In the genomic region with DNA sequence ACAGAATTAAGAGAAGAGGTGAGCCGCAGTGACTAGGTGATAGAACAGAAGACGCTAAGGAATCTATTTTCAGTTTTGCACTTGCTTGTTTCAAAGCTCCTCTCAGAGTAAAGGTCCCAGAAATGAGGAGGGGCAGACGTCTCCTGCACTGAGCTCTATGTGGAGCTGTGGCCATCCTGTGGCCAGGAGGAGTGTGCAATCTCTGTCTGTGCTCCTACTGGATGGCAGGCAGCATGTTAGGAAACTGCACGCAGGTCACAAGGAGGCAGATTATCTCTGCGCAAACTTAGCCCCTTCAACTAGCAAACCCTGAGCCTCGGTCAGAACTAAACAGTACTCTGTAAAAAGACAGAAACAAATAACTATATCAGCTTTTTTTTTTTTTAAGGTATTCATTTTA, we compare ENCODE assay signal across 16 cellular contexts. TPM values are rescaled to one million over a fixed set of nuclear protein-coding genes. Genes with fewer than 3 reads are reported as not detected.
DNase-seq lines count a peak whose midpoint lies in the region; ATAC-seq and TF ChIP-seq lines count a peak whose summit lies in the region.
"Had no signal": no experiment of that assay in that cellular context is flagged by ENCODE, and none has a peak within 500 bp of the region (broad histone marks: within the 10 kb centered on the region; RNA-seq: fewer than 3 reads in every experiment).

No MANE protein-coding gene starts in this region.

- H3K27me3 Mint-ChIP-seq in GM23338 (ENCODE audit: insufficient read depth, low read depth, poor library complexity): no peaks in the 10 kb centered on the region
- no peaks in the 10 kb centered on the region for H3K27me3 Mint-ChIP-seq in endodermal cell (ENCODE audit: insufficient read depth)
- no peaks in the 10 kb centered on the region for H3K27me3 Mint-ChIP-seq in stimulated activated naive B cell treated with anti-CD40 and anti-IgM and Interleukin-4, amounts not matched to agents 10 μg/mL and 1 μg/mL and 100 μg/mL, for 72 hours

- intact Hi-C loops in Panc1 (cut with micrococcal nuclease; ENCODE audit: unreplicated experiment): no loop called here

- H3K9me2 ChIP-seq in GM23338 (ENCODE audit: insufficient read depth): no peaks in the 10 kb centered on the region

- H3K4me1 ChIP-seq in GM23338 (ENCODE audit: insufficient read depth): no peaks in the 10 kb centered on the region
- H3K4me1 ChIP-seq in Panc1 (ENCODE audit: control insufficient read depth, insufficient read depth, low read length): no peaks in the 10 kb centered on the region
- H3K4me1 ChIP-seq in endodermal cell (ENCODE audit: control insufficient read depth, insufficient read depth, low read length): peaks cover 16% of the 10 kb centered on the region
- H3K4me1 ChIP-seq: BLaER1 treated with 17β-estradiol and CSF1 and Interleukin-3, amounts not matched to agents 10 nM and 100 nM; Peyer's patch had no signal

- H3K36me3 Mint-ChIP-seq in GM23338 (ENCODE audit: low read depth) (no peaks in the 10 kb centered on the region), endodermal cell (ENCODE audit: low read depth) (peaks cover 27% of the 10 kb centered on the region)
- H3K36me3 Mint-ChIP-seq in stimulated activated naive B cell treated with anti-CD40 and anti-IgM and Interleukin-4, amounts not matched to agents 10 μg/mL and 1 μg/mL and 100 μg/mL, for 72 hours: peaks cover 19 to 36% of the 10 kb centered on the region in 2 donors

- no peaks in the 10 kb centered on the region for H3K79me2 ChIP-seq in GM23338 (replicated peaks; ENCODE audit: insufficient read depth)

- H3K27me3 ChIP-seq in GM23338 (ENCODE audit: insufficient read depth): no peaks in the 10 kb centered on the region
- H3K27me3 ChIP-seq in Panc1 (ENCODE audit: control insufficient read depth, insufficient read depth, low read length): no peaks in the 10 kb centered on the region
- no peaks in the 10 kb centered on the region for H3K27me3 ChIP-seq in endodermal cell (ENCODE audit: control insufficient read depth, insufficient read depth, low read length, poor library complexity, severe bottlenecking)
- H3K27me3 ChIP-seq: BLaER1 treated with 17β-estradiol and CSF1 and Interleukin-3, amounts not matched to agents 10 nM and 100 nM; Peyer's patch had no signal

- TF ChIP-seq CTCF in GM23338 (conservative IDR thresholded peaks at IDR 0.05; ENCODE audit: low read depth in 2 of 2): peak in 1 of 2 experiments; percentile 48; a peak in 2 of 4 replicates
- TF ChIP-seq CTCF in Panc1 (IDR thresholded peaks at IDR 0.05): no peak
- peak; percentile 41 for TF ChIP-seq CTCF in endodermal cell (conservative IDR thresholded peaks at IDR 0.05)
- peak; percentile 25 for TF ChIP-seq CTCF in retinal pigment epithelial cell (conservative IDR thresholded peaks at IDR 0.05; ENCODE audit: low read depth, low read length)

- no peak overlapping the region for H3K4me3 ChIP-seq in GM23338
- H3K4me3 ChIP-seq in Panc1 (ENCODE audit: low read depth in 2 of 2, low read length in 2 of 2): no peak overlapping the region
- peak overlapping the region; percentile 61 for H3K4me3 ChIP-seq in endodermal cell (ENCODE audit: low read length)
- no peak overlapping the region for H3K4me3 ChIP-seq in retinal pigment epithelial cell (ENCODE audit: low read length)
- H3K4me3 ChIP-seq: BLaER1 treated with 17β-estradiol and CSF1 and Interleukin-3, amounts not matched to agents 10 nM and 100 nM; HAP-1; Peyer's patch had no signal

- H3K27ac ChIP-seq in GM23338 (ENCODE audit: low read depth) (no peak overlapping the region), Panc1 (ENCODE audit: low read length) (no peak overlapping the region), endodermal cell (ENCODE audit: low read depth, low read length) (peak overlapping the region; percentile 36)
- H3K27ac ChIP-seq: BLaER1 treated with 17β-estradiol and CSF1 and Interleukin-3, amounts not matched to agents 10 nM and 100 nM; Peyer's patch had no signal

- no TSS peak for BruUV-seq in Panc1 (replicated peaks; lab: Mats Ljungman, UMichigan)

- peak; percentile 68 for ATAC-seq in GM23338
- ATAC-seq in Panc1: peak; percentile 63; the same call in 1 of the 2 replicates
- ATAC-seq in stimulated activated naive B cell treated with anti-CD40 and anti-IgM and Interleukin-4, amounts not matched to agents 10 μg/mL and 1 μg/mL and 100 μg/mL, for 72 hours (replicated peaks): no peak

- H3K9me3 ChIP-seq in Panc1 (ENCODE audit: control insufficient read depth, insufficient read depth, low read depth, low read length): no peaks in the 10 kb centered on the region
- H3K9me3 ChIP-seq in endodermal cell (ENCODE audit: control insufficient read depth, low read length): no peaks in the 10 kb centered on the region
- H3K9me3 ChIP-seq: BLaER1 treated with 17β-estradiol and CSF1 and Interleukin-3, amounts not matched to agents 10 nM and 100 nM; HAP-1; Peyer's patch had no signal

- no peaks in the 10 kb centered on the region for H4K20me1 ChIP-seq in GM23338 (replicated peaks; ENCODE audit: insufficient read depth)
- H4K20me1 ChIP-seq: BLaER1 treated with 17β-estradiol and CSF1 and Interleukin-3, amounts not matched to agents 10 nM and 100 nM had no signal

- no peak overlapping the region for H3K4me3 Mint-ChIP-seq in GM23338
- H3K4me3 Mint-ChIP-seq in endodermal cell: no peak overlapping the region
- H3K4me3 Mint-ChIP-seq in stimulated activated naive B cell treated with anti-CD40 and anti-IgM and Interleukin-4, amounts not matched to agents 10 μg/mL and 1 μg/mL and 100 μg/mL, for 72 hours: no peak overlapping the region

- WGBS in endodermal cell (ENCODE audit: insufficient coverage in 1 of 2, insufficient read length in 1 of 2), 2 experiments: 74 to 81% methylated on average over 3 to 6 of the region's 6 CpGs

- CTCF ChIA-PET in Panc1 (lab: Charles Lee): no interaction called here

- no peaks in the 10 kb centered on the region for H3F3A ChIP-seq in GM23338 (replicated peaks; ENCODE audit: low read depth)

- H3K4me2 ChIP-seq in GM23338: no peak overlapping the region
- H3K4me2 ChIP-seq: BLaER1 treated with 17β-estradiol and CSF1 and Interleukin-3, amounts not matched to agents 10 nM and 100 nM had no signal

- DNase-seq in GM23338 (ENCODE audit: low spot score) (peak; percentile 16), Panc1 (ENCODE audit: low read depth, low spot score) (no peak), endodermal cell (peak; percentile 51), retinal pigment epithelial cell (ENCODE audit: low read depth) (peak; percentile 27), pons (ENCODE audit: low spot score) (no peak), NCI-H2171 treated with DMSO at 0.1 percent for 48 hours (lab: John Stamatoyannopoulos, UW) (no peak)
- DNase-seq in stimulated activated naive B cell treated with anti-CD40 and anti-IgM and Interleukin-4, amounts not matched to agents 10 μg/mL and 1 μg/mL and 100 μg/mL, for 72 hours: no peak
- DNase-seq: DMS153, EL, IMR-90, NCI-H1436, NCI-H2081 treated with DMSO at 0.1 percent for 48 hours, Peyer's patch, SHP77 treated with DMSO at 0.1 percent for 48 hours had no signal

- no peaks in the 10 kb centered on the region for H3K9me3 Mint-ChIP-seq in GM23338
- no peaks in the 10 kb centered on the region for H3K9me3 Mint-ChIP-seq in endodermal cell
- no peaks in the 10 kb centered on the region for H3K9me3 Mint-ChIP-seq in stimulated activated naive B cell treated with anti-CD40 and anti-IgM and Interleukin-4, amounts not matched to agents 10 μg/mL and 1 μg/mL and 100 μg/mL, for 72 hours

- POLR2A ChIA-PET in Panc1 (lab: Charles Lee): interaction anchor here (0.6 kb wide), 1 partner anchor 107 kb away, joined by 5 read pairs; no protein-coding TSS in a partner anchor

- no peak overlapping the region for H2AFZ ChIP-seq in GM23338

- H3K27ac Mint-ChIP-seq in GM23338: no peak overlapping the region
- peak overlapping the region; percentile 75 for H3K27ac Mint-ChIP-seq in endodermal cell
- H3K27ac Mint-ChIP-seq in stimulated activated naive B cell treated with anti-CD40 and anti-IgM and Interleukin-4, amounts not matched to agents 10 μg/mL and 1 μg/mL and 100 μg/mL, for 72 hours: no peak overlapping the region

- no peak overlapping the region for H3K9ac ChIP-seq in endodermal cell (ENCODE audit: extremely low read depth, low read length, poor library complexity, severe bottlenecking)
- H3K9ac ChIP-seq: BLaER1 treated with 17β-estradiol and CSF1 and Interleukin-3, amounts not matched to agents 10 nM and 100 nM had no signal

- in situ Hi-C loops in Panc1 (cut with HindIII; ENCODE audit: low pct_unique_long_range_greater_than_20kb, low sequenced_read_pairs): no loop called here

- H3K4me1 Mint-ChIP-seq in GM23338 (peaks cover 5% of the 10 kb centered on the region; the same call in 1 of the 3 replicates), endodermal cell (peaks cover 9% of the 10 kb centered on the region)
- no peaks in the 10 kb centered on the region for H3K4me1 Mint-ChIP-seq in stimulated activated naive B cell treated with anti-CD40 and anti-IgM and Interleukin-4, amounts not matched to agents 10 μg/mL and 1 μg/mL and 100 μg/mL, for 72 hours

- H3K36me3 ChIP-seq in GM23338 (ENCODE audit: insufficient read depth): no peaks in the 10 kb centered on the region
- no peaks in the 10 kb centered on the region for H3K36me3 ChIP-seq in Panc1 (ENCODE audit: control insufficient read depth, insufficient read depth, low read length)
- H3K36me3 ChIP-seq in endodermal cell (ENCODE audit: control insufficient read depth, insufficient read depth, low read length): peaks cover 18% of the 10 kb centered on the region

RNA-seq across cellular contexts. Expression of a gene that starts 31.1 kb away (rescaled TPM):
- 372 and 398 TPM in 2 replicates for total RNA-seq in GM23338 (2014; rRNA removed; shearing (Covaris generic))
- 870 and 887 TPM in 2 replicates for polyA plus RNA-seq in GM23338 (2016; fragmentation: Nextera tagmentation; extraction: Ambion mirVana)
- total RNA-seq in Panc1 (2021; ENCODE audit: unreplicated experiment) (407 TPM), endodermal cell (100 to 1,000 TPM; 551 to 652 TPM)
- 702 TPM for polyA plus RNA-seq in Panc1 (2012; ENCODE audit: insufficient read length)
- 347 TPM for polyA plus RNA-seq in endodermal cell (2013, experiment 1 of 2)
- polyA plus RNA-seq in endodermal cell (2013, experiment 2 of 2): 348 TPM

RNA-seq across cellular contexts. Expression of a gene that starts 42.4 kb away (rescaled TPM):
- total RNA-seq in GM23338 (2014; rRNA removed; shearing (Covaris generic)): 1.9 and 5.7 TPM in 2 replicates
- 3.7 TPM in 2 replicates for polyA plus RNA-seq in GM23338 (2016; fragmentation: Nextera tagmentation; extraction: Ambion mirVana)
- total RNA-seq in Panc1 (2021; ENCODE audit: unreplicated experiment) (2.3 TPM), endodermal cell (1 to 10 TPM; 1.6 to 2.6 TPM)
- 2.8 TPM for polyA plus RNA-seq in Panc1 (2012; ENCODE audit: insufficient read length)
- 0.96 TPM for polyA plus RNA-seq in endodermal cell (2013, experiment 1 of 2)
- 1.1 TPM for polyA plus RNA-seq in endodermal cell (2013, experiment 2 of 2)

Comparison
In these comparisons a context has a peak if more than half of its experiments do, and no peak if none do; other contexts are left out.
1. ATAC-seq: peak in GM23338 (single experiment) and Panc1 (single experiment); none in stimulated activated naive B cell treated with anti-CD40 and anti-IgM and Interleukin-4, amounts not matched to agents 10 μg/mL and 1 μg/mL and 100 μg/mL, for 72 hours (0 of 2).
2. DNase-seq: peak in GM23338 (single experiment), endodermal cell (single experiment) and retinal pigment epithelial cell (single experiment); none in Panc1 (single experiment), pons (single experiment), NCI-H2171 treated with DMSO at 0.1 percent for 48 hours (single experiment) and stimulated activated naive B cell treated with anti-CD40 and anti-IgM and Interleukin-4, amounts not matched to agents 10 μg/mL and 1 μg/mL and 100 μg/mL, for 72 hours (single experiment).